ENCODE assay signal across 1 cellular context in genomic region chr19:51327066-51327985, GRCh38.
TF ChIP-seq lines count a peak whose summit lies in the region.

No MANE protein-coding gene starts in this region.

TF ChIP-seq in K562, 482 proteins besides CTCF, POLR2A, EP300 and RAD21 (continued from another document and continues in another):
- TF ChIP-seq USF2 (CRISPR knock-in tag; IDR thresholded peaks at IDR 0.05) (no peak), NEUROD1 (IDR thresholded peaks at IDR 0.05; ENCODE audit: borderline replicate concordance, low read depth, low read length, partially characterized antibody) (no peak), CTBP1 (IDR thresholded peaks at IDR 0.05; ENCODE audit: borderline replicate concordance) (0 out of 2 replicates have a peak, but pooled peaks have one; percentile 32), TCF7 (IDR thresholded peaks at IDR 0.05; ENCODE audit: borderline replicate concordance) (no peak), PHF8 (IDR thresholded peaks at IDR 0.05; ENCODE audit: borderline replicate concordance, low read length) (peak; percentile 87; the same call in 1 of the 2 replicates), RB1 (IDR thresholded peaks at IDR 0.05; ENCODE audit: low read depth) (peak; percentile 72), ZZZ3 (IDR thresholded peaks at IDR 0.05) (no peak), CCNT2 (IDR thresholded peaks at IDR 0.05; ENCODE audit: borderline replicate concordance, extremely low read depth, insufficient read length, low read depth, low read length) (peak; percentile 18), ZBTB7A (IDR thresholded peaks at IDR 0.05; ENCODE audit: borderline replicate concordance, control insufficient read depth, low read depth, low read length) (0 out of 2 replicates have a peak, but pooled peaks have one; percentile 44), HNRNPLL (IDR thresholded peaks at IDR 0.05; ENCODE audit: low read depth, low read length, poor library complexity, severe bottlenecking) (peak; percentile 46), FOXP1 (CRISPR knock-in tag; IDR thresholded peaks at IDR 0.05) (0 out of 2 replicates have a peak, but pooled peaks have one; percentile 12), EWSR1 (IDR thresholded peaks at IDR 0.05; ENCODE audit: borderline replicate concordance, low read depth, partially characterized antibody) (no peak), POLR2H (tag; IDR thresholded peaks at IDR 0.05; ENCODE audit: low read depth) (no peak), EGR1 (conservative IDR thresholded peaks at IDR 0.05) (0 out of 2 replicates have a peak, but pooled peaks have one; percentile 1), MAZ (CRISPR knock-in tag; conservative IDR thresholded peaks at IDR 0.05 in 1 of 2, IDR thresholded peaks at IDR 0.05 in 1 of 2) (peak; percentile 54 to 62; a peak in 2 of 4 replicates), ZMIZ1 (IDR thresholded peaks at IDR 0.05; ENCODE audit: low read depth in 2 of 2, low read length in 2 of 2) (0 out of 4 replicates have a peak, but pooled peaks of 1 of the 2 experiments have one; percentile 29), TAF1 (IDR thresholded peaks at IDR 0.05; ENCODE audit: control insufficient read depth, extremely low read depth, insufficient read depth, low read length, severe bottlenecking) (peak; percentile 71), E2F6 (IDR thresholded peaks at IDR 0.05; ENCODE audit: borderline replicate concordance in 1 of 2, extremely low read depth in 1 of 2, insufficient read depth in 1 of 2, insufficient read length in 1 of 2, low read depth in 1 of 2, low read length in 1 of 2, poor library complexity in 1 of 2, severe bottlenecking in 1 of 2) (peak; percentile 63 to 80), CTCFL (IDR thresholded peaks at IDR 0.05; ENCODE audit: borderline replicate concordance, insufficient read depth, low read depth, low read length, poor library complexity, severe bottlenecking) (peak; percentile 95), MNT (conservative IDR thresholded peaks at IDR 0.05) (peak in 1 of 2 experiments; percentile 51; a peak in 1 of 4 replicates), L3MBTL2 (IDR thresholded peaks at IDR 0.05) (peak; percentile 81; the same call in 1 of the 2 replicates), POLR2G (IDR thresholded peaks at IDR 0.05; ENCODE audit: low read depth, low read length) (peak; percentile 92), TBP (optimal IDR thresholded peaks at IDR 0.05; ENCODE audit: low read depth, low read length) (peak; percentile 75), ZNF639 (CRISPR knock-in tag; conservative IDR thresholded peaks at IDR 0.05 in 1 of 2, IDR thresholded peaks at IDR 0.05 in 1 of 2) (0 out of 4 replicates have a peak, but pooled peaks of 1 of the 2 experiments have one; percentile 25), MGA (IDR thresholded peaks at IDR 0.05) (peak; percentile 71), CAMTA2 (CRISPR knock-in tag; conservative IDR thresholded peaks at IDR 0.05) (no peak), TRIM28 (IDR thresholded peaks at IDR 0.05) (no peak), PRMT5 (CRISPR knock-in tag; IDR thresholded peaks at IDR 0.05) (no peak), ZFX (CRISPR knock-in tag; IDR thresholded peaks at IDR 0.05) (peak; percentile 70), ZNF232 (CRISPR knock-in tag; IDR thresholded peaks at IDR 0.05) (no peak), POLR2B (IDR thresholded peaks at IDR 0.05; ENCODE audit: low read depth, partially characterized antibody) (peak; percentile 65), NR3C1 (CRISPR knock-in tag; IDR thresholded peaks at IDR 0.05) (0 out of 2 replicates have a peak, but pooled peaks have one; percentile 40), ZFP36 (IDR thresholded peaks at IDR 0.05; ENCODE audit: low read depth, low read length, partially characterized antibody) (no peak), NFIC (IDR thresholded peaks at IDR 0.05) (0 out of 2 replicates have a peak, but pooled peaks have one; percentile 25), CC2D1A (IDR thresholded peaks at IDR 0.05) (no peak)
